Comparison of ENCODE assay signal across 1 cellular context in the genomic region with DNA sequence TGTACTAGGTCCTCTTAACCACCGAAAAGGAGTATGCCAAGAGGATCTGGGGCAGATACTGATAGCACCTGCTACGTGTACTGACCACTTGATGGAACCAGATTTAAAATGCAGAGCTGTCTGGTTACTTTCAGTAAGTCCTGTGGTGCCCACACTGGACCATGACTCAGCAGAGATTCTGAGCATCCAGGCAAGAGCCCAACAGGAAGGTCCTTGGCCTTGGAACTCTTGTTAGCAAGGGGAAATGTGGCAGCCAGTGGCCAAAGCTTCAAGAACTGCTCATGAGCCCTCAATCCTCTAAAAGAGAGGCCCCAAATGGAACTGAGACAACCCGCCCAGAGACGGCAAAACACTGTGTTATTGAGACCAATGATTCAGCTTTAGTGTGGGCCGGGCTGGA.
TF ChIP-seq lines count a peak whose summit lies in the region.

No MANE protein-coding gene starts in this region.

TF ChIP-seq in K562, 482 proteins besides CTCF, POLR2A, EP300 and RAD21:
- peak; percentile 43; the same call in 1 of the 2 replicates for TF ChIP-seq C11orf30 (IDR thresholded peaks at IDR 0.05; ENCODE audit: low read depth)
- peak; percentile 64 for TF ChIP-seq NFE2L1 (tag; IDR thresholded peaks at IDR 0.05; ENCODE audit: borderline replicate concordance, low read depth)
- peak; percentile 12; the same call in 1 of the 2 replicates for TF ChIP-seq MAFK (IDR thresholded peaks at IDR 0.05; ENCODE audit: low read length)
- peak; percentile 50; the same call in 1 of the 2 replicates for TF ChIP-seq MAFG (tag; conservative IDR thresholded peaks at IDR 0.05)
- TF ChIP-seq NFE2 (IDR thresholded peaks at IDR 0.05; ENCODE audit: low read depth), result peak; percentile 61
- TF ChIP-seq KAT2B (IDR thresholded peaks at IDR 0.05; ENCODE audit: low read depth, low read length), result no peak
- TF ChIP-seq, protein P1, sequence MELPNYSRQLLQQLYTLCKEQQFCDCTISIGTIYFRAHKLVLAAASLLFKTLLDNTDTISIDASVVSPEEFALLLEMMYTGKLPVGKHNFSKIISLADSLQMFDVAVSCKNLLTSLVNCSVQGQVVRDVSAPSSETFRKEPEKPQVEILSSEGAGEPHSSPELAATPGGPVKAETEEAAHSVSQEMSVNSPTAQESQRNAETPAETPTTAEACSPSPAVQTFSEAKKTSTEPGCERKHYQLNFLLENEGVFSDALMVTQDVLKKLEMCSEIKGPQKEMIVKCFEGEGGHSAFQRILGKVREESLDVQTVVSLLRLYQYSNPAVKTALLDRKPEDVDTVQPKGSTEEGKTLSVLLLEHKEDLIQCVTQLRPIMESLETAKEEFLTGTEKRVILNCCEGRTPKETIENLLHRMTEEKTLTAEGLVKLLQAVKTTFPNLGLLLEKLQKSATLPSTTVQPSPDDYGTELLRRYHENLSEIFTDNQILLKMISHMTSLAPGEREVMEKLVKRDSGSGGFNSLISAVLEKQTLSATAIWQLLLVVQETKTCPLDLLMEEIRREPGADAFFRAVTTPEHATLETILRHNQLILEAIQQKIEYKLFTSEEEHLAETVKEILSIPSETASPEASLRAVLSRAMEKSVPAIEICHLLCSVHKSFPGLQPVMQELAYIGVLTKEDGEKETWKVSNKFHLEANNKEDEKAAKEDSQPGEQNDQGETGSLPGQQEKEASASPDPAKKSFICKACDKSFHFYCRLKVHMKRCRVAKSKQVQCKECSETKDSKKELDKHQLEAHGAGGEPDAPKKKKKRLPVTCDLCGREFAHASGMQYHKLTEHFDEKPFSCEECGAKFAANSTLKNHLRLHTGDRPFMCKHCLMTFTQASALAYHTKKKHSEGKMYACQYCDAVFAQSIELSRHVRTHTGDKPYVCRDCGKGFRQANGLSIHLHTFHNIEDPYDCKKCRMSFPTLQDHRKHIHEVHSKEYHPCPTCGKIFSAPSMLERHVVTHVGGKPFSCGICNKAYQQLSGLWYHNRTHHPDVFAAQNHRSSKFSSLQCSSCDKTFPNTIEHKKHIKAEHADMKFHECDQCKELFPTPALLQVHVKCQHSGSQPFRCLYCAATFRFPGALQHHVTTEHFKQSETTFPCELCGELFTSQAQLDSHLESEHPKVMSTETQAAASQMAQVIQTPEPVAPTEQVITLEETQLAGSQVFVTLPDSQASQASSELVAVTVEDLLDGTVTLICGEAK (IDR thresholded peaks at IDR 0.05), result no peak
- TF ChIP-seq, protein P1 (CRISPR knock-in tag; IDR thresholded peaks at IDR 0.05), result no peak
- TF ChIP-seq, protein P2, sequence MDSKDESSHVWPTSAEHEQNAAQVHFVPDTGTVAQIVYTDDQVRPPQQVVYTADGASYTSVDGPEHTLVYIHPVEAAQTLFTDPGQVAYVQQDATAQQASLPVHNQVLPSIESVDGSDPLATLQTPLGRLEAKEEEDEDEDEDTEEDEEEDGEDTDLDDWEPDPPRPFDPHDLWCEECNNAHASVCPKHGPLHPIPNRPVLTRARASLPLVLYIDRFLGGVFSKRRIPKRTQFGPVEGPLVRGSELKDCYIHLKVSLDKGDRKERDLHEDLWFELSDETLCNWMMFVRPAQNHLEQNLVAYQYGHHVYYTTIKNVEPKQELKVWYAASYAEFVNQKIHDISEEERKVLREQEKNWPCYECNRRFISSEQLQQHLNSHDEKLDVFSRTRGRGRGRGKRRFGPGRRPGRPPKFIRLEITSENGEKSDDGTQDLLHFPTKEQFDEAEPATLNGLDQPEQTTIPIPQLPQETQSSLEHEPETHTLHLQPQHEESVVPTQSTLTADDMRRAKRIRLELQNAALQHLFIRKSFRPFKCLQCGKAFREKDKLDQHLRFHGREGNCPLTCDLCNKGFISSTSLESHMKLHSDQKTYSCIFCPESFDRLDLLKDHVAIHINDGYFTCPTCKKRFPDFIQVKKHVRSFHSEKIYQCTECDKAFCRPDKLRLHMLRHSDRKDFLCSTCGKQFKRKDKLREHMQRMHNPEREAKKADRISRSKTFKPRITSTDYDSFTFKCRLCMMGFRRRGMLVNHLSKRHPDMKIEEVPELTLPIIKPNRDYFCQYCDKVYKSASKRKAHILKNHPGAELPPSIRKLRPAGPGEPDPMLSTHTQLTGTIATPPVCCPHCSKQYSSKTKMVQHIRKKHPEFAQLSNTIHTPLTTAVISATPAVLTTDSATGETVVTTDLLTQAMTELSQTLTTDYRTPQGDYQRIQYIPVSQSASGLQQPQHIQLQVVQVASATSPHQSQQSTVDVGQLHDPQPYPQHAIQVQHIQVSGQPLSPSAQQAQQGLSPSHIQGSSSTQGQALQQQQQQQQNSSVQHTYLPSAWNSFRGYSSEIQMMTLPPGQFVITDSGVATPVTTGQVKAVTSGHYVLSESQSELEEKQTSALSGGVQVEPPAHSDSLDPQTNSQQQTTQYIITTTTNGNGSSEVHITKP (IDR thresholded peaks at IDR 0.05; ENCODE audit: partially characterized antibody), result no peak
- TF ChIP-seq ZNF316 (IDR thresholded peaks at IDR 0.05), result peak; percentile 27; the same call in 1 of the 2 replicates
- TF ChIP-seq, protein P3, sequence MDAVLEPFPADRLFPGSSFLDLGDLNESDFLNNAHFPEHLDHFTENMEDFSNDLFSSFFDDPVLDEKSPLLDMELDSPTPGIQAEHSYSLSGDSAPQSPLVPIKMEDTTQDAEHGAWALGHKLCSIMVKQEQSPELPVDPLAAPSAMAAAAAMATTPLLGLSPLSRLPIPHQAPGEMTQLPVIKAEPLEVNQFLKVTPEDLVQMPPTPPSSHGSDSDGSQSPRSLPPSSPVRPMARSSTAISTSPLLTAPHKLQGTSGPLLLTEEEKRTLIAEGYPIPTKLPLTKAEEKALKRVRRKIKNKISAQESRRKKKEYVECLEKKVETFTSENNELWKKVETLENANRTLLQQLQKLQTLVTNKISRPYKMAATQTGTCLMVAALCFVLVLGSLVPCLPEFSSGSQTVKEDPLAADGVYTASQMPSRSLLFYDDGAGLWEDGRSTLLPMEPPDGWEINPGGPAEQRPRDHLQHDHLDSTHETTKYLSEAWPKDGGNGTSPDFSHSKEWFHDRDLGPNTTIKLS (IDR thresholded peaks at IDR 0.05; ENCODE audit: borderline replicate concordance, low read depth), result no peak
TF ChIP-seq in K562: peak in this region for 6.
